15 cellular contexts compared by ENCODE assay signal in genomic region chr6:63558270-63558669, GRCh38.
DNase-seq lines count a peak whose midpoint lies in the region; ATAC-seq, FAIRE-seq and TF ChIP-seq lines count a peak whose summit lies in the region.
"Had no signal": no experiment of that assay in that cellular context is flagged by ENCODE, and none has a peak within 500 bp of the region (broad histone marks: within the 10 kb centered on the region; RNA-seq: fewer than 3 reads in every experiment).

No MANE protein-coding gene starts in this region.

- ATAC-seq in GM18520 (IDR thresholded peaks at IDR 0.05; ENCODE audit: unreplicated experiment) (peak; percentile 67), GM21381 (IDR thresholded peaks at IDR 0.05; ENCODE audit: unreplicated experiment) (peak; percentile 68), HG02852 (IDR thresholded peaks at IDR 0.05; ENCODE audit: unreplicated experiment) (peak; percentile 67), HG03442 (IDR thresholded peaks at IDR 0.05; ENCODE audit: unreplicated experiment) (peak; percentile 67)

- DNase-seq in cortex of kidney (lab: John Stamatoyannopoulos, UW) (no peak), HTR-8/SVneo (ENCODE audit: insufficient read length, low spot score) (no peak), GM20000 (ENCODE audit: low spot score) (no peak)
- DNase-seq in activated CD4-positive, CD25-positive, alpha-beta regulatory T cell treated with anti-CD3 and anti-CD28 coated beads, Interleukin-2, amount 50 U/mL, for 72 hours: no peak
- DNase-seq: activated CD4-positive, alpha-beta T cell treated with anti-CD3 and anti-CD28 coated beads, Interleukin-2, amount 50 U/mL, for 4 hours; cerebellar nuclear complex; foreskin fibroblast; mammary epithelial cell; NCI-H1105; NCI-H2227 treated with DMSO at 0.1 percent for 48 hours had no signal

- no peak for TF ChIP-seq CTCF in GM20000 (IDR thresholded peaks at IDR 0.05; ENCODE audit: extremely low read depth, missing control alignments)

- FAIRE-seq in HTR-8/SVneo (lab: Jason Lieb, UNC): no peak
- FAIRE-seq: D721Med had no signal
